ENCODE assay signal across 22 cellular contexts in genomic region chr7:86214734-86215133, GRCh38.
"Had no signal": no experiment of that assay in that cellular context is flagged by ENCODE, and none has a peak within 500 bp of the region (broad histone marks: within the 10 kb centered on the region; RNA-seq: fewer than 3 reads in every experiment).

No MANE protein-coding gene starts in this region.

- H3K27ac ChIP-seq: epithelial cell of prostate, esophagus squamous epithelium, gastrocnemius medialis, heart right ventricle, left lung, lower lobe of right lung had no signal

- H3K36me3 ChIP-seq: esophagus squamous epithelium, gastrocnemius medialis, heart right ventricle, left lung, lower lobe of right lung had no signal

- H3K4me1 ChIP-seq: esophagus squamous epithelium, gastrocnemius medialis, heart right ventricle, left lung, lower lobe of right lung had no signal

- DNase-seq: cortex of kidney; effector CD8-positive, alpha-beta T cell; effector memory CD8-positive, alpha-beta T cell; endodermal cell; erythroblast; esophagus squamous epithelium; foreskin fibroblast; foreskin melanocyte; gastrocnemius medialis; glutamatergic neuron; head of caudate nucleus; heart right ventricle; hippocampal formation; left cardiac atrium; left lung; left ventricle myocardium superior; lower lobe of right lung; mesenchymal stem cell; mucosa of descending colon; naive B cell; naive thymus-derived CD8-positive, alpha-beta T cell had no signal

- H3K9me3 ChIP-seq: esophagus squamous epithelium, gastrocnemius medialis, heart right ventricle, left lung, lower lobe of right lung, mucosa of descending colon had no signal

- H3K4me3 ChIP-seq: esophagus squamous epithelium, gastrocnemius medialis, heart right ventricle, left lung, lower lobe of right lung, mucosa of descending colon had no signal
